1 cellular context compared by ENCODE assay signal in the genomic region with DNA sequence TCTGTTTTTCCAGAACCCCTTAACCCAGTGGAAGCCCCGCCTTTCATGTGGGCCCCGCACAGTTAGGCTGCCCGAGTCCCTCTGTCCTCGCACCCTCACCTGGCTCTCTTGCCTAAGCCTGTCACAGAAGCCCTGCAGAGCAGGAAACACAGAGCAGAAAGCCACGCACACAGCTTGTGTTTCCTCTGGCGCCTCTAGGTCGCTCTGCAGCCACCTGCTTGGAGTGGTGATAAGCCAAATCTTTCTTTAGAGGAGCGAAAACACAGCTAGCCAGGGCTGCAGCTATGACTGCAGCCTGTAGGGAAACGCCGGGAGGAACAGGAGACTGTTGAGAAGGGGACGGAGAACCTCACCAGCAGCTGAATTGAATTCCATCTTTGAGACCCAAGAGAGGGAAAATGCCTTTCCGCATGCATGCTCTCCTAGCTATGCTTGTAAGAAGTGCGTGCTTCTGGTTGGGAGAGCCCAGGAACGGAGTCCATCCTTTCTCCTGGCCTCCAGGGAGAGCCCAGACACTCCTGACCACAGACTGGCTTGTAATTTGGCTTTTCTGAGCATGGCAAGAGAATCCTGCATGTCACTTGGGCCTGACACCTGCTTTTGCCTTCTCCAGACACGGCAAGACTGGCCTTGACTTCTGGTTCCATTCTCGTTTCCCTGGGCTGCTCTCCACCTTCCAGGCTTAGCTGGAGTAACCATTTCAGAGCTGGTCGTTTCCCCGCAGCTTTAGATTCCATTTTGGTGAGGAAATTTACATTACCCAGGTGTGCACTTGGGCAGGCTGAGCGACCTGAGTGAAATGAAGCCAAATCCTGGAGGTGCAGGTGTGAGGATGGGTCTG.
TF ChIP-seq lines count a peak whose summit lies in the region.

No MANE protein-coding gene starts in this region.

TF ChIP-seq in IMR-90, 13 proteins besides CTCF, POLR2A, EP300 and RAD21 (continued from another document):
- TF ChIP-seq, protein P1, sequence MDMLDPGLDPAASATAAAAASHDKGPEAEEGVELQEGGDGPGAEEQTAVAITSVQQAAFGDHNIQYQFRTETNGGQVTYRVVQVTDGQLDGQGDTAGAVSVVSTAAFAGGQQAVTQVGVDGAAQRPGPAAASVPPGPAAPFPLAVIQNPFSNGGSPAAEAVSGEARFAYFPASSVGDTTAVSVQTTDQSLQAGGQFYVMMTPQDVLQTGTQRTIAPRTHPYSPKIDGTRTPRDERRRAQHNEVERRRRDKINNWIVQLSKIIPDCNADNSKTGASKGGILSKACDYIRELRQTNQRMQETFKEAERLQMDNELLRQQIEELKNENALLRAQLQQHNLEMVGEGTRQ (IDR thresholded peaks at IDR 0.05; ENCODE audit: low read depth, low read length), result no peak
- TF ChIP-seq SMC3 (IDR thresholded peaks at IDR 0.05; ENCODE audit: low read depth, low read length) (no peak), FOS (IDR thresholded peaks at IDR 0.05; ENCODE audit: low read depth, low read length) (no peak), MXI1 (IDR thresholded peaks at IDR 0.05; ENCODE audit: borderline replicate concordance, low read depth, low read length) (no peak), CHD1 (IDR thresholded peaks at IDR 0.05; ENCODE audit: low read depth, low read length) (no peak), MAZ (IDR thresholded peaks at IDR 0.05; ENCODE audit: borderline replicate concordance, low read depth, low read length) (no peak), NFE2L2 (IDR thresholded peaks at IDR 0.05; ENCODE audit: low read depth, low read length) (no peak)
